ENCODE assay signal across 21 cellular contexts in the genomic region with DNA sequence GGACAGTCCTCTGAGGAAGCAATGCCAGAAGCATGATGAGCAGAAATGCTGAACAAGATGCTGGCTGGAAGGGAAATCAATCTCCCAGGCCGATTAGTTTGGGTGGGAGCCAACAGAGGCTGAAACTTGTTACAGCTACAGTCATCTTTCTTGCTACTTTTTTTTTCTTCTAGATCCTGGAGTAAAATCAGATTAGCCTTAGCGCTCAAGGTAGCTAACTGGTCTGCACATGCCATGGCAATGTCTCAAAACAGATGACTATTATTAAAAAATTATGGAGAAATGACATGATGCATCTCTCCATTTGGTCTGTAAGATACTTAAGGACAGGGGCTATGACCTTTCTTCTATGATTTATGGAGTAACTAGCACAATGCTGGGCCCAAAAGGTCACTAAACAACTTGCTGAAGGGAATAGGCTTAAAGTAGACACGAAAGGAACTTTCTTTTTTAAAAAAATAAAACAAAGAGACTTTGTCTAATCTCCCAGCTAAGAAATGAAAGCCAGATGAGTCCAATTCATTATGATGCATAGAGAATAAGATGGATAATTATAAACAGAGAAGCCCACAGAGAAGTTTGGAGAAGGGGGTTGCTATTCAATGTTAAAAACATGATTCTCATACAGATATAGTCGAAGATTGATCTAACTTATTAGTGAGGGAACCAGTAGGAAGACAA. TPM values are rescaled to one million over a fixed set of nuclear protein-coding genes. Genes with fewer than 3 reads are reported as not detected.
DNase-seq lines count a peak whose midpoint lies in the region; ATAC-seq and TF ChIP-seq lines count a peak whose summit lies in the region.
"Had no signal": no experiment of that assay in that cellular context is flagged by ENCODE, and none has a peak within 500 bp of the region (broad histone marks: within the 10 kb centered on the region; RNA-seq: fewer than 3 reads in every experiment).

No MANE protein-coding gene starts in this region.

- peak; percentile 58 for DNase-seq in GM23248
- DNase-seq in fibroblast of mammary gland (ENCODE audit: low read depth) = peak; percentile 73
- no peak for DNase-seq in substantia nigra (lab: John Stamatoyannopoulos, UW)
- no peak for DNase-seq in lower leg skin (ENCODE audit: low spot score in 2 of 2)
- DNase-seq in CD4-positive, alpha-beta T cell = no peak
- DNase-seq in NCI-H2081 treated with DMSO at 0.1 percent for 48 hours (lab: John Stamatoyannopoulos, UW) = no peak
- DNase-seq: activated CD4-positive, alpha-beta T cell treated with anti-CD3 and anti-CD28 coated beads, Interleukin-2, amount 50 U/mL, for 4 hours; activated naive CD4-positive, alpha-beta T cell treated with Interleukin-2 at 50 U/mL for 16 hours; MM.1S; naive thymus-derived CD4-positive, alpha-beta T cell; NCI-H1694 treated with DMSO at 0.1 percent for 48 hours; Right ventricle myocardium superior; stimulated activated CD4-positive, alpha-beta T cell treated with anti-CD3 and anti-CD28 coated beads, Interleukin-1b, Interleukin-23, amount 100 ng/mL, for 48 hours; stimulated activated naive CD8-positive, alpha-beta T cell treated with anti-CD3 and anti-CD28 coated beads, Interleukin-15, amount 100 ng/mL, for 72 hours; T-helper 17 cell had no signal

- peaks cover 3% of the 10 kb centered on the region for H3K9me3 Mint-ChIP-seq in CD4-positive, alpha-beta T cell

- H3K27ac Mint-ChIP-seq in CD4-positive, alpha-beta T cell = no peak overlapping the region
- H3K27ac Mint-ChIP-seq: naive thymus-derived CD4-positive, alpha-beta T cell; stimulated activated naive CD8-positive, alpha-beta T cell treated with anti-CD3 and anti-CD28 coated beads, Interleukin-15, amount 100 ng/mL, for 72 hours; T-helper 17 cell had no signal

- H3K4me1 ChIP-seq in GM23248 (ENCODE audit: insufficient read depth) = peaks cover 20% of the 10 kb centered on the region
- H3K4me1 ChIP-seq: parathyroid adenoma had no signal

- H3K9me3 ChIP-seq in GM23248 (ENCODE audit: low read depth) = no peaks in the 10 kb centered on the region
- H3K9me3 ChIP-seq in CD4-positive, alpha-beta T cell (ENCODE audit: control insufficient read depth, low read length) = no peaks in the 10 kb centered on the region

- in situ Hi-C loops in GM23248 (cut with MboI) = loop anchor here (10.0 to 25.0 kb wide), 2 partner anchors 115 to 417 kb away; no protein-coding TSS in a partner anchor

- ATAC-seq in CD4-positive, alpha-beta T cell (ENCODE audit: poor library complexity) = no peak
- no peak for ATAC-seq in GM19397 (IDR thresholded peaks at IDR 0.05; ENCODE audit: unreplicated experiment)
- ATAC-seq: esophagus mucosa; naive thymus-derived CD4-positive, alpha-beta T cell; stimulated activated naive CD8-positive, alpha-beta T cell treated with anti-CD3 and anti-CD28 coated beads, Interleukin-15, amount 100 ng/mL, for 72 hours; T-helper 17 cell had no signal

- H2AFZ ChIP-seq in GM23248 = no peak overlapping the region
- H2AFZ ChIP-seq: parathyroid adenoma had no signal

- H3K4me3 Mint-ChIP-seq in CD4-positive, alpha-beta T cell = no peak overlapping the region
- H3K4me3 Mint-ChIP-seq: naive thymus-derived CD4-positive, alpha-beta T cell; stimulated activated naive CD8-positive, alpha-beta T cell treated with anti-CD3 and anti-CD28 coated beads, Interleukin-15, amount 100 ng/mL, for 72 hours; T-helper 17 cell had no signal

- H3K9me2 ChIP-seq in GM23248 (ENCODE audit: insufficient read depth) = no peaks in the 10 kb centered on the region

- H3K79me2 ChIP-seq in GM23248 (ENCODE audit: insufficient read depth) = no peaks in the 10 kb centered on the region
- H3K79me2 ChIP-seq: parathyroid adenoma had no signal

- H3K27me3 ChIP-seq in GM23248 (replicated peaks; ENCODE audit: insufficient read depth) = no peaks in the 10 kb centered on the region
- peaks cover 22% of the 10 kb centered on the region for H3K27me3 ChIP-seq in CD4-positive, alpha-beta T cell (ENCODE audit: control insufficient read depth, insufficient read depth, low read length)
- H3K27me3 ChIP-seq: BLaER1 had no signal

- H3K27me3 Mint-ChIP-seq in CD4-positive, alpha-beta T cell = peaks cover 55% of the 10 kb centered on the region

- 6 to 9% methylated on average over 4 of the region's 4 CpGs for WGBS in GM23248 (ENCODE audit: low coverage in 1 of 2, low lambda C conversion rate in 2 of 2, missing lambda C conversion rate in 2 of 2), 2 experiments
- WGBS in lower leg skin, 2 donors = 23% methylated on average over 4 of the region's 4 CpGs

- intact Hi-C loops in lower leg skin (cut with DNase I; ENCODE audit: low total_unique reads) = no loop called here
- intact Hi-C loops in CD4-positive, alpha-beta T cell (cut with DNase I, micrococcal nuclease) = no loop called here

- no peaks in the 10 kb centered on the region for H4K20me1 ChIP-seq in GM23248 (ENCODE audit: insufficient read depth)
- H4K20me1 ChIP-seq: BLaER1 had no signal

- CTCF ChIA-PET in CD4-positive, alpha-beta T cell (lab: Charles Lee) = no interaction called here

- H3K36me3 ChIP-seq in GM23248 (ENCODE audit: low read depth) = no peaks in the 10 kb centered on the region
- H3K36me3 ChIP-seq: BLaER1 had no signal

- no peak for TF ChIP-seq POLR2A in lower leg skin (IDR thresholded peaks at IDR 0.05)

- no peaks in the 10 kb centered on the region for H3K4me1 Mint-ChIP-seq in CD4-positive, alpha-beta T cell (ENCODE audit: low read depth)
- H3K4me1 Mint-ChIP-seq: naive thymus-derived CD4-positive, alpha-beta T cell; T-helper 17 cell had no signal

- TF ChIP-seq CTCF in fibroblast of mammary gland (conservative IDR thresholded peaks at IDR 0.05; ENCODE audit: control insufficient read depth, insufficient read depth, low read depth, low read length) = no peak
- TF ChIP-seq CTCF in lower leg skin (IDR thresholded peaks at IDR 0.05) = no peak
- no peak for TF ChIP-seq CTCF in CD4-positive, alpha-beta T cell (IDR thresholded peaks at IDR 0.05)

- no peak overlapping the region for H3K9ac ChIP-seq in GM23248
- H3K9ac ChIP-seq: BLaER1, parathyroid adenoma had no signal

- no peak overlapping the region for H3K4me3 ChIP-seq in GM23248
- no peak overlapping the region for H3K4me3 ChIP-seq in fibroblast of mammary gland (ENCODE audit: control insufficient read depth, low read depth, low read length)
- no peak overlapping the region for H3K4me3 ChIP-seq in lower leg skin (ENCODE audit: low read depth, poor library complexity, severe bottlenecking)
- H3K4me3 ChIP-seq: BLaER1 had no signal

- no peaks in the 10 kb centered on the region for H3K36me3 Mint-ChIP-seq in CD4-positive, alpha-beta T cell (ENCODE audit: low read depth)

- H3K27ac ChIP-seq in GM23248 (no peak overlapping the region), angular gyrus (ENCODE audit: low read depth, low read length) (peak overlapping the region; percentile 77), substantia nigra (ENCODE audit: low read depth, low read length, poor library complexity, severe bottlenecking) (peak overlapping the region; percentile 85)
- H3K27ac ChIP-seq in CD4-positive, alpha-beta T cell (ENCODE audit: low read depth, low read length) = no peak overlapping the region
- H3K27ac ChIP-seq: BLaER1, parathyroid adenoma, VCaP had no signal

- peaks cover 24% of the 10 kb centered on the region for H3F3A ChIP-seq in GM23248 (ENCODE audit: insufficient read depth)

- peak overlapping the region; percentile 16 for H3K4me2 ChIP-seq in GM23248 (ENCODE audit: unreplicated experiment)
- H3K4me2 ChIP-seq: BLaER1 had no signal

- POLR2A ChIA-PET in CD4-positive, alpha-beta T cell (lab: Charles Lee) = no interaction called here

RNA-seq across cellular contexts. Expression of gene UTP25, which starts 42.5 kb away (rescaled TPM):
- 12.2 and 16.8 TPM in 2 replicates for total RNA-seq in GM23248 (2014; rRNA removed; shearing (Covaris generic))
- 9.5 TPM in 2 replicates for polyA plus RNA-seq in GM23248 (2016; fragmentation: Nextera tagmentation; extraction: Ambion mirVana)
- total RNA-seq in lower leg skin = 10 to 100 TPM in 3 of 4 donors, 1 to 10 TPM in 1; 9.9 to 12.9 (median 11.1) TPM
- 1 to 10 TPM; 6.0 to 6.4 TPM for total RNA-seq in CD4-positive, alpha-beta T cell

Comparison
In these comparisons a context has a peak if more than half of its experiments do, and no peak if none do; other contexts are left out.
1. DNase-seq: peak in GM23248 (single experiment) and fibroblast of mammary gland (single experiment); none in substantia nigra (0 of 49), lower leg skin (0 of 2), CD4-positive, alpha-beta T cell (0 of 10) and NCI-H2081 treated with DMSO at 0.1 percent for 48 hours (single experiment).
2. H3K27ac ChIP-seq: peak in angular gyrus (single experiment) and substantia nigra (single experiment); none in GM23248 (single experiment) and CD4-positive, alpha-beta T cell (single experiment).